In genomic region chr22:43550024-43550620, GRCh38 we compare ENCODE assay signal across 19 cellular contexts.
"Had no signal": no experiment of that assay in that cellular context is flagged by ENCODE, and none has a peak within 500 bp of the region (broad histone marks: within the 10 kb centered on the region; RNA-seq: fewer than 3 reads in every experiment).

No MANE protein-coding gene starts in this region.

- H3K4me3 Mint-ChIP-seq: activated CD4-positive, alpha-beta T cell treated with anti-CD3 and anti-CD28 coated beads, Interleukin-2, amount 10 ng/mL, durations not matched to agents 24 days and 14 days; activated CD8-positive, alpha-beta T cell treated with anti-CD3 and anti-CD28 coated beads for 36 hours; activated naive CD8-positive, alpha-beta T cell; activated T-cell treated with anti-CD3 and anti-CD28 coated beads, Interleukin-2, amount 50 U/mL, for 72 hours; mesothelial cell of epicardium; natural killer cell treated with Interleukin-12 subunit alpha and Interleukin-12 subunit beta and Interleukin-15 and Interleukin-18, amount 100 ng/mL, for 72 hours; T-cell had no signal

- H3K9me3 ChIP-seq: lower lobe of right lung had no signal

- DNase-seq: activated CD4-positive, alpha-beta T cell treated with anti-CD3 and anti-CD28 coated beads, Interleukin-2, amount 10 ng/mL, durations not matched to agents 24 days and 14 days; activated CD8-positive, alpha-beta T cell treated with anti-CD3 and anti-CD28 coated beads for 36 hours; activated gamma-delta T cell treated with Interleukin-2 at 50 U/mL for 16 hours; activated T-cell treated with anti-CD3 and anti-CD28 coated beads, Interleukin-2, amount 50 U/mL, for 72 hours; dermis blood vessel endothelial cell; effector memory CD4-positive, alpha-beta T cell; left cardiac atrium; lower lobe of right lung; nucleus accumbens; retina; stimulated activated CD4-positive, alpha-beta T cell treated with anti-CD3 and anti-CD28 coated beads, Interleukin-2, amount 100 ng/mL, for 24 hours; stimulated activated naive CD4-positive, alpha-beta T cell treated with Interleukin-2 at 50 U/mL for 16 hours; substantia nigra had no signal

- H3K4me3 ChIP-seq: lower lobe of right lung, tibial nerve had no signal

- H3K36me3 Mint-ChIP-seq: activated naive CD8-positive, alpha-beta T cell; mesothelial cell of epicardium; natural killer cell treated with Interleukin-12 subunit alpha and Interleukin-12 subunit beta and Interleukin-15 and Interleukin-18, amount 100 ng/mL, for 72 hours; T-cell had no signal

- H3K27ac ChIP-seq: lower lobe of right lung, tibial nerve had no signal

- FAIRE-seq: urothelium cell line had no signal

- H3K27me3 Mint-ChIP-seq: activated CD4-positive, alpha-beta T cell treated with anti-CD3 and anti-CD28 coated beads, Interleukin-2, amount 10 ng/mL, durations not matched to agents 24 days and 14 days had no signal

- H3K4me1 ChIP-seq: lower lobe of right lung, tibial nerve had no signal

- H3K9me3 Mint-ChIP-seq: activated CD4-positive, alpha-beta T cell treated with anti-CD3 and anti-CD28 coated beads, Interleukin-2, amount 10 ng/mL, durations not matched to agents 24 days and 14 days; activated CD8-positive, alpha-beta T cell treated with anti-CD3 and anti-CD28 coated beads for 36 hours; activated T-cell treated with anti-CD3 and anti-CD28 coated beads, Interleukin-2, amount 50 U/mL, for 72 hours; natural killer cell treated with Interleukin-12 subunit alpha and Interleukin-12 subunit beta and Interleukin-15 and Interleukin-18, amount 100 ng/mL, for 72 hours had no signal

- H3K4me1 Mint-ChIP-seq: activated CD4-positive, alpha-beta T cell treated with anti-CD3 and anti-CD28 coated beads, Interleukin-2, amount 10 ng/mL, durations not matched to agents 24 days and 14 days; mesothelial cell of epicardium; T-cell had no signal

- H3K27me3 ChIP-seq: tibial nerve had no signal

- ATAC-seq: activated CD8-positive, alpha-beta T cell treated with anti-CD3 and anti-CD28 coated beads for 36 hours; activated T-cell treated with anti-CD3 and anti-CD28 coated beads, Interleukin-2, amount 50 U/mL, for 72 hours; left cardiac atrium; lower lobe of right lung; natural killer cell treated with Interleukin-12 subunit alpha and Interleukin-12 subunit beta and Interleukin-15 and Interleukin-18, amount 100 ng/mL, for 72 hours; T-cell had no signal

- H3K36me3 ChIP-seq: lower lobe of right lung had no signal

- H3K27ac Mint-ChIP-seq: activated CD4-positive, alpha-beta T cell treated with anti-CD3 and anti-CD28 coated beads, Interleukin-2, amount 10 ng/mL, durations not matched to agents 24 days and 14 days; activated CD8-positive, alpha-beta T cell treated with anti-CD3 and anti-CD28 coated beads for 36 hours; activated naive CD8-positive, alpha-beta T cell; activated T-cell treated with anti-CD3 and anti-CD28 coated beads, Interleukin-2, amount 50 U/mL, for 72 hours; mesothelial cell of epicardium; natural killer cell treated with Interleukin-12 subunit alpha and Interleukin-12 subunit beta and Interleukin-15 and Interleukin-18, amount 100 ng/mL, for 72 hours; T-cell had no signal
